In genomic region chr1:232853994-232854532, GRCh38 we compare ENCODE assay signal across 11 cellular contexts. TPM values are rescaled to one million over a fixed set of nuclear protein-coding genes. Genes with fewer than 3 reads are reported as not detected.
DNase-seq lines count a peak whose midpoint lies in the region; ATAC-seq, FAIRE-seq and TF ChIP-seq lines count a peak whose summit lies in the region.
"Had no signal": no experiment of that assay in that cellular context is flagged by ENCODE, and none has a peak within 500 bp of the region (broad histone marks: within the 10 kb centered on the region; RNA-seq: fewer than 3 reads in every experiment).

No MANE protein-coding gene starts in this region.

- no peak for FAIRE-seq in bronchial epithelial cell (lab: Jason Lieb, UNC)
- FAIRE-seq: endothelial cell of umbilical vein had no signal

- peak overlapping the region; percentile 20; the same call in 1 of the 2 replicates for H2AFZ ChIP-seq in Karpas-422 (ENCODE audit: low read length)

- H3K27ac ChIP-seq in Karpas-422 (ENCODE audit: low read length), result no peak overlapping the region
- H3K27ac ChIP-seq: ovary had no signal

- H3K4me2 ChIP-seq in Karpas-422 (ENCODE audit: low read depth, low read length, poor library complexity, severe bottlenecking), result peak overlapping the region; percentile 28

- no peaks in the 10 kb centered on the region for H3K36me3 ChIP-seq in Karpas-422 (ENCODE audit: insufficient read depth, low read length)
- no peaks in the 10 kb centered on the region for H3K36me3 ChIP-seq in bronchial epithelial cell (ENCODE audit: control insufficient read depth, insufficient read depth, low read length)
- H3K36me3 ChIP-seq: ovary had no signal

- no peaks in the 10 kb centered on the region for H3K9me2 ChIP-seq in Karpas-422 (replicated peaks; ENCODE audit: insufficient read depth, low read length)

- H3K27me3 ChIP-seq in Karpas-422 (ENCODE audit: low read length), result 0 out of 2 replicates have a peak, but pooled peaks cover 4% of the 10 kb centered on the region
- peaks cover 2% of the 10 kb centered on the region for H3K27me3 ChIP-seq in bronchial epithelial cell (ENCODE audit: control insufficient read depth, insufficient read depth, low read length)
- H3K27me3 ChIP-seq: ovary had no signal

- no peak overlapping the region for H3K9ac ChIP-seq in Karpas-422 (ENCODE audit: low read length)

- H3K4me3 ChIP-seq in Karpas-422 (ENCODE audit: low read length) (no peak overlapping the region), bronchial epithelial cell (ENCODE audit: low read depth, low read length) (no peak overlapping the region)
- H3K4me3 ChIP-seq: ovary had no signal

- no peak for TF ChIP-seq CTCF in bronchial epithelial cell (IDR thresholded peaks at IDR 0.05; ENCODE audit: insufficient read depth, low read length, severe bottlenecking)

- H3K4me1 ChIP-seq in Karpas-422 (ENCODE audit: low read length), result peaks cover 20% of the 10 kb centered on the region

- H3K79me2 ChIP-seq in Karpas-422 (ENCODE audit: low read length), result no peaks in the 10 kb centered on the region

- H3K9me3 ChIP-seq in Karpas-422 (ENCODE audit: low read length), result no peaks in the 10 kb centered on the region
- H3K9me3 ChIP-seq: ovary had no signal

- DNase-seq in DMS 273 treated with DMSO at 0.1 percent for 48 hours (lab: John Stamatoyannopoulos, UW) (peak; percentile 75), Karpas-422 (no peak), bronchial epithelial cell (ENCODE audit: low read depth) (peak; percentile 15), non-pigmented ciliary epithelial cell (ENCODE audit: low read depth) (peak; percentile 62), HPDE6-E6E7 (ENCODE audit: extremely low spot score) (no peak)
- no peak for DNase-seq in stimulated activated naive CD4-positive, alpha-beta T cell treated with Interleukin-2 at 50 U/mL for 16 hours (lab: John Stamatoyannopoulos, UW)
- DNase-seq: activated CD8-positive, alpha-beta memory T cell treated with anti-CD3 and anti-CD28 coated beads, Interleukin-2, amount 10 ng/mL, durations not matched to agents 7 days and 5 days; ovary; T-helper 1 cell had no signal

- H4K20me1 ChIP-seq in Karpas-422 (ENCODE audit: insufficient read depth, low read depth, low read length), result no peaks in the 10 kb centered on the region

- no peak for ATAC-seq in esophagus mucosa
- ATAC-seq: activated CD8-positive, alpha-beta memory T cell treated with anti-CD3 and anti-CD28 coated beads, Interleukin-2, amount 10 ng/mL, durations not matched to agents 7 days and 5 days had no signal

RNA-seq across cellular contexts. Expression of gene MAP10, which starts 48.8 kb away (rescaled TPM):
- 8.2 and 8.7 TPM in 2 replicates for total RNA-seq in Karpas-422 (2014; rRNA removed; shearing (Covaris generic); ENCODE audit: low replicate concordance)
- total RNA-seq in bronchial epithelial cell (0.38 and 0.53 TPM in 2 replicates), esophagus mucosa (0.72 TPM)

Comparison
In these comparisons a context has a peak if more than half of its experiments do, and no peak if none do; other contexts are left out.
1. DNase-seq: peak in DMS 273 treated with DMSO at 0.1 percent for 48 hours (single experiment), bronchial epithelial cell (single experiment) and non-pigmented ciliary epithelial cell (single experiment); none in Karpas-422 (single experiment), stimulated activated naive CD4-positive, alpha-beta T cell treated with Interleukin-2 at 50 U/mL for 16 hours (single experiment) and HPDE6-E6E7 (single experiment).